ENCODE assay signal across 16 cellular contexts in the genomic region with DNA sequence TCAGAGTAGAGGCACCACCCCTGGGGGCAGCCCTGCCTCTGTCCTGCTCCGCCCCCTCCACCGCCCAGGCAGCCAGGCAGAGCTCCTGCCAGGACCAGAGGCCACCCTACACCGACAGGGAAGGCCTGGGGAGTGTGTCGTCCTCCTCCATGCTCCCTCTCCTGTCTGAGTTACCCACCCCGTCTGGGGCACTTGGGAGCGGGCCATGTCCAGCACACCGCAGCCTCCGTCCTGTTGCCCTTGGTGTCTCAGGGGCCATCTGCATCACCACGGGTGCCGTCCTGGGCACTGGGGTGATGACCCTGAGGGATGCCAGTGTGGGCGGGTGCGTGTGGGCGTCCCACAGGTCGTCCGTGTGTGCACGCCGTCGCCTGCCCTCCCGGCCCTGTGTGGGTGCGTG.
DNase-seq lines count a peak whose midpoint lies in the region; ATAC-seq, FAIRE-seq and TF ChIP-seq lines count a peak whose summit lies in the region.
"Had no signal": no experiment of that assay in that cellular context is flagged by ENCODE, and none has a peak within 500 bp of the region (broad histone marks: within the 10 kb centered on the region; RNA-seq: fewer than 3 reads in every experiment).

No MANE protein-coding gene starts in this region.

- no peak for DNase-seq in DND-41
- no peak for DNase-seq in Panc1 (ENCODE audit: low read depth, low spot score)
- DNase-seq in kidney = peak; percentile 66
- no peak for DNase-seq in NCI-H187 treated with DMSO at 0.1 percent for 48 hours (lab: John Stamatoyannopoulos, UW)
- DNase-seq in H4 (ENCODE audit: low spot score) = no peak
- no peak for DNase-seq in NCI-H526 (lab: John Stamatoyannopoulos, UW)
- DNase-seq: Caco-2; CD8-positive, alpha-beta memory T cell; DMS53; GM23248; H7 had no signal

- H3K79me2 ChIP-seq in DND-41 (ENCODE audit: insufficient read depth, low read length) = peaks cover 81% of the 10 kb centered on the region

- in situ Hi-C loops in Panc1 (cut with HindIII; ENCODE audit: low pct_unique_long_range_greater_than_20kb, low sequenced_read_pairs) = no loop called here

- POLR2A ChIA-PET in Panc1 (lab: Charles Lee) = no interaction called here

- no peak overlapping the region for H2AFZ ChIP-seq in DND-41 (ENCODE audit: low read depth, low read length)
- H2AFZ ChIP-seq: GM23248 had no signal

- H3K4me3 ChIP-seq in BLaER1 (no peak overlapping the region), DND-41 (ENCODE audit: low read depth in 1 of 2, low read length in 2 of 2) (no peak overlapping the region), Panc1 (ENCODE audit: low read depth in 2 of 2, low read length in 2 of 2) (no peak overlapping the region), kidney (ENCODE audit: low read length in 2 of 2) (no peak overlapping the region)
- H3K4me3 ChIP-seq: GM23248 had no signal

- FAIRE-seq in kidney (lab: Jason Lieb, UNC) = no peak
- FAIRE-seq: A204.1, GM18507, HepG2, HTR-8/SVneo had no signal

- intact Hi-C loops in Panc1 (cut with micrococcal nuclease; ENCODE audit: unreplicated experiment) (no loop called here), kidney (cut with DNase I) (no loop called here)

- no peak for ATAC-seq in DND-41 (ENCODE audit: insufficient read depth, low read depth)
- ATAC-seq in Panc1 = 0 out of 2 replicates have a peak, but pooled peaks have one; percentile 38
- ATAC-seq: HepG2 had no signal

- peaks cover 30% of the 10 kb centered on the region; the same call in 1 of the 2 replicates for H4K20me1 ChIP-seq in BLaER1
- H4K20me1 ChIP-seq in DND-41 (ENCODE audit: insufficient read depth, low read length) = peaks cover 3% of the 10 kb centered on the region; the same call in 1 of the 2 replicates

- H3K4me1 ChIP-seq in BLaER1 = peaks cover 96% of the 10 kb centered on the region
- peaks cover 93% of the 10 kb centered on the region for H3K4me1 ChIP-seq in DND-41 (ENCODE audit: insufficient read depth, low read length)
- no peaks in the 10 kb centered on the region for H3K4me1 ChIP-seq in Panc1 (ENCODE audit: control insufficient read depth, insufficient read depth, low read length)
- no peaks in the 10 kb centered on the region for H3K4me1 ChIP-seq in kidney (ENCODE audit: control insufficient read depth in 1 of 2, insufficient read depth in 1 of 2, low read depth in 1 of 2, low read length in 2 of 2)
- H3K4me1 ChIP-seq: Caco-2 had no signal

- no peaks in the 10 kb centered on the region for H3K27me3 ChIP-seq in BLaER1
- no peaks in the 10 kb centered on the region for H3K27me3 ChIP-seq in DND-41 (ENCODE audit: insufficient read depth, low read length, poor library complexity)
- no peaks in the 10 kb centered on the region for H3K27me3 ChIP-seq in Panc1 (ENCODE audit: control insufficient read depth, insufficient read depth, low read length)

- TF ChIP-seq CTCF in DND-41 (IDR thresholded peaks at IDR 0.05; ENCODE audit: borderline replicate concordance, extremely low read depth, low read length, poor library complexity, severe bottlenecking) = no peak
- no peak for TF ChIP-seq CTCF in Panc1 (IDR thresholded peaks at IDR 0.05)
- no peak for TF ChIP-seq CTCF in kidney (IDR thresholded peaks at IDR 0.05; ENCODE audit: borderline replicate concordance, extremely low read depth, insufficient read depth)

- H3K9ac ChIP-seq in BLaER1 (peak overlapping the region; percentile 45; the same call in 1 of the 2 replicates), DND-41 (ENCODE audit: low read depth, low read length) (no peak overlapping the region), kidney (ENCODE audit: low read length in 2 of 2) (no peak overlapping the region)
- H3K9ac ChIP-seq: GM23248 had no signal

- H3K9me3 ChIP-seq in BLaER1 = no peaks in the 10 kb centered on the region
- no peaks in the 10 kb centered on the region for H3K9me3 ChIP-seq in DND-41 (ENCODE audit: insufficient read depth, low read length, severe bottlenecking)
- no peaks in the 10 kb centered on the region for H3K9me3 ChIP-seq in Panc1 (ENCODE audit: control insufficient read depth, insufficient read depth, low read depth, low read length)
- no peaks in the 10 kb centered on the region for H3K9me3 ChIP-seq in kidney (ENCODE audit: control insufficient read depth in 1 of 2, low read length in 2 of 2)
- H3K9me3 ChIP-seq: Caco-2 had no signal

- CTCF ChIA-PET in Panc1 (lab: Charles Lee) = no interaction called here

- peak overlapping the region; percentile 76 for H3K4me2 ChIP-seq in BLaER1
- H3K4me2 ChIP-seq in DND-41 (ENCODE audit: insufficient read depth, low read length) = no peak overlapping the region

- H3K27ac ChIP-seq in BLaER1 (peak overlapping the region; percentile 56), DND-41 (ENCODE audit: low read length) (peak overlapping the region; percentile 38; the same call in 1 of the 2 replicates), Panc1 (ENCODE audit: low read length) (no peak overlapping the region), kidney (ENCODE audit: low read depth in 2 of 2, low read length in 2 of 2) (no peak overlapping the region)
- H3K27ac ChIP-seq: GM23248 had no signal

- no TSS peak for BruUV-seq in Panc1 (replicated peaks; lab: Mats Ljungman, UMichigan)

- H3K36me3 ChIP-seq in BLaER1 (peaks cover 42% of the 10 kb centered on the region), DND-41 (ENCODE audit: insufficient read depth, low read length) (peaks cover 82% of the 10 kb centered on the region), Panc1 (ENCODE audit: control insufficient read depth, insufficient read depth, low read length) (peaks cover 2% of the 10 kb centered on the region; the same call in 1 of the 2 replicates), kidney (ENCODE audit: control insufficient read depth in 1 of 2, insufficient read depth in 2 of 2, low read length in 2 of 2) (peaks cover 6 to 10% of the 10 kb centered on the region in 2 donors)

Comparison
In these comparisons a context has a peak if more than half of its experiments do, and no peak if none do; other contexts are left out.
1. H3K27ac ChIP-seq: peak in BLaER1 (single experiment) and DND-41 (single experiment); none in Panc1 (single experiment) and kidney (0 of 2).